21 cellular contexts compared by ENCODE assay signal in the genomic region with DNA sequence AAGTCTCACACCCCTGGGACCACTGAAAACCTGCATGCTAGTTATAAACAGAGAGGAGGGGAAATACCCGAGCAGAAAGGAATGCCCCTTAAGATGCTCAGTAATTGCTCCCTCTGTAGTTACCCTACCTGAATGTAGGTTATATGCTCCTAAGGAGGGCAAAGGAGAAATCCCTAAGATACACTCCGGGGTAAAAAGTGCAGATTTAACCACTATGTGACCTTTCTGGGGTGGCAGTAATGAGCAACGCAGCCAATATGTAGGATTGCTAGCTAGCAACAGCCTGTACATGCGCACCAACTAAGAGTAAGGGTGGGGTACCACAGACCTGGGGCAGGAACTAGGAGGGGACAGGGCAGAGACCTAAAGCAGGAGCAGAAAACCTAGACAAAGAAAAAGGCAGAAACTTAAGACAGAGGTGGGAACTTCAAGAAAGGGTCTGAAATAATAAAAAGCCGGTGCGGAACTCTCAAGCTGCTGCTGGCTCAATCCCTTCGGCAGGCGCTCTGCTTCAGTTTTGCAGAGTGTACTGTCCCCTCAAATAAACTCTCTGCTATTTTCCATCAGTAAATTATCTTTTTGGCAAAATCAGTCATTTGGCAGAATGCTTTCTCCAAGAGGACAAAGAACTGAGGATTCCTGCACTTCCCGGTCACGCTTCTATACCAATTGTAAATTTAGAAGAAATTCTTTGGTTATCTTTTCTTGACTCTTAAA.
"Had no signal": no experiment of that assay in that cellular context is flagged by ENCODE, and none has a peak within 500 bp of the region (broad histone marks: within the 10 kb centered on the region; RNA-seq: fewer than 3 reads in every experiment).

No MANE protein-coding gene starts in this region.

- H3K9ac ChIP-seq: parathyroid adenoma had no signal

- ATAC-seq: effector memory CD8-positive, alpha-beta T cell; left lung; lower lobe of right lung; natural killer cell; sciatic nerve; stimulated activated naive CD8-positive, alpha-beta T cell treated with anti-CD3 and anti-CD28 coated beads, Interleukin-15, amount 100 ng/mL, for 72 hours had no signal

- DNase-seq: cortex of kidney; effector memory CD8-positive, alpha-beta T cell; erythroblast; esophagus squamous epithelium; left cardiac atrium; left lung; lower lobe of right lung; natural killer cell; stimulated activated CD4-positive, alpha-beta T cell treated with anti-CD3 and anti-CD28 coated beads, Interleukin-12 subunit alpha, Interleukin-12 subunit beta, amount 100 ng/mL, for 4 hours; stimulated activated CD4-positive, alpha-beta T cell treated with anti-CD3 and anti-CD28 coated beads, Interleukin-1b, Interleukin-23, amount 100 ng/mL, for 48 hours; stimulated activated CD4-positive, alpha-beta T cell treated with anti-CD3 and anti-CD28 coated beads, Interleukin-4, amount 100 ng/mL, for 1 hour; stimulated activated CD8-positive, alpha-beta memory T cell treated with anti-CD3 and anti-CD28 coated beads, Interleukin-4, amount 100 ng/mL, for 48 hours; stimulated activated naive CD4-positive, alpha-beta T cell; stimulated activated naive CD8-positive, alpha-beta T cell treated with anti-CD3 and anti-CD28 coated beads, Interleukin-15, amount 100 ng/mL, for 72 hours; thyroid gland; trophoblast cell had no signal

- H3K9me3 ChIP-seq: esophagus squamous epithelium, lower lobe of right lung, suprapubic skin, thyroid gland, vagina had no signal

- H3K27me3 ChIP-seq: esophagus squamous epithelium, left lung, suprapubic skin, thyroid gland, vagina had no signal

- H3K27ac ChIP-seq: esophagus squamous epithelium, left lung, lower lobe of right lung, parathyroid adenoma, suprapubic skin, thyroid gland, vagina had no signal

- H3K4me1 ChIP-seq: esophagus squamous epithelium, left lung, lower lobe of right lung, parathyroid adenoma, suprapubic skin, thyroid gland, vagina had no signal

- H2AFZ ChIP-seq: parathyroid adenoma had no signal

- H3K36me3 ChIP-seq: esophagus squamous epithelium, left lung, lower lobe of right lung, suprapubic skin, thyroid gland, vagina had no signal

- H3K79me2 ChIP-seq: parathyroid adenoma had no signal

- H3K4me2 ChIP-seq: smooth muscle cell had no signal

- H3K4me3 ChIP-seq: esophagus squamous epithelium, left lung, lower lobe of right lung, smooth muscle cell, suprapubic skin, thyroid gland, vagina had no signal
